Comparison of ENCODE assay signal across 1 cellular context in the genomic region with DNA sequence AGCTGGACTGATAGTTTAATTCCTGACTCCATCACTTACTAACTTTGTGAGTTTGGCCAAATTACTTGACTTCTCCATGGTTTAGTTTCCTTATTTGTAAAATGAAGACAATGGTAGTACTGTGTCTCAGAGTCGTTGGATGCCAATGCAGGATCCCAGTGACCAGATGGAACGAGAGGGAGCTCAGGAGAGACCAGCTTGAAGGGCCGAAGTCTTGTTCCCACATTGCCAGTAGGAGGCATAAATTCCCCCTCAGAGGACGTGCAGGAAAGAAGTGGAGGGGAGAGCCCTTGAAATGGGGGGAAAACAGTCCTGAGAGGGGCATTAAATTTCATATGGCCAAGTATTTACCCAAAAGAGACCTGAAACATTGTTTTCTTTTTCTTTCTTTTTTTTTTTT.
TF ChIP-seq lines count a peak whose summit lies in the region.

No MANE protein-coding gene starts in this region.

TF ChIP-seq in SK-N-SH, 30 proteins besides CTCF, POLR2A, EP300 and RAD21:
- TF ChIP-seq YY1 (IDR thresholded peaks at IDR 0.05; ENCODE audit: low read depth) (no peak), FOXJ3 (CRISPR knock-in tag; IDR thresholded peaks at IDR 0.05) (no peak), RXRA (IDR thresholded peaks at IDR 0.05; ENCODE audit: borderline replicate concordance, low read depth) (no peak), POLR2AphosphoS5 (IDR thresholded peaks at IDR 0.05; ENCODE audit: low read depth, low read length) (no peak), EZH2phosphoT487 (IDR thresholded peaks at IDR 0.05; ENCODE audit: borderline replicate concordance, low read depth) (no peak), FOXM1 (IDR thresholded peaks at IDR 0.05; ENCODE audit: low read depth) (no peak), NFIC (IDR thresholded peaks at IDR 0.05; ENCODE audit: borderline replicate concordance) (no peak), MEF2A (IDR thresholded peaks at IDR 0.05; ENCODE audit: borderline replicate concordance, low read depth) (no peak), MXI1 (IDR thresholded peaks at IDR 0.05; ENCODE audit: low read depth, low read length) (no peak)
- TF ChIP-seq, protein P1, sequence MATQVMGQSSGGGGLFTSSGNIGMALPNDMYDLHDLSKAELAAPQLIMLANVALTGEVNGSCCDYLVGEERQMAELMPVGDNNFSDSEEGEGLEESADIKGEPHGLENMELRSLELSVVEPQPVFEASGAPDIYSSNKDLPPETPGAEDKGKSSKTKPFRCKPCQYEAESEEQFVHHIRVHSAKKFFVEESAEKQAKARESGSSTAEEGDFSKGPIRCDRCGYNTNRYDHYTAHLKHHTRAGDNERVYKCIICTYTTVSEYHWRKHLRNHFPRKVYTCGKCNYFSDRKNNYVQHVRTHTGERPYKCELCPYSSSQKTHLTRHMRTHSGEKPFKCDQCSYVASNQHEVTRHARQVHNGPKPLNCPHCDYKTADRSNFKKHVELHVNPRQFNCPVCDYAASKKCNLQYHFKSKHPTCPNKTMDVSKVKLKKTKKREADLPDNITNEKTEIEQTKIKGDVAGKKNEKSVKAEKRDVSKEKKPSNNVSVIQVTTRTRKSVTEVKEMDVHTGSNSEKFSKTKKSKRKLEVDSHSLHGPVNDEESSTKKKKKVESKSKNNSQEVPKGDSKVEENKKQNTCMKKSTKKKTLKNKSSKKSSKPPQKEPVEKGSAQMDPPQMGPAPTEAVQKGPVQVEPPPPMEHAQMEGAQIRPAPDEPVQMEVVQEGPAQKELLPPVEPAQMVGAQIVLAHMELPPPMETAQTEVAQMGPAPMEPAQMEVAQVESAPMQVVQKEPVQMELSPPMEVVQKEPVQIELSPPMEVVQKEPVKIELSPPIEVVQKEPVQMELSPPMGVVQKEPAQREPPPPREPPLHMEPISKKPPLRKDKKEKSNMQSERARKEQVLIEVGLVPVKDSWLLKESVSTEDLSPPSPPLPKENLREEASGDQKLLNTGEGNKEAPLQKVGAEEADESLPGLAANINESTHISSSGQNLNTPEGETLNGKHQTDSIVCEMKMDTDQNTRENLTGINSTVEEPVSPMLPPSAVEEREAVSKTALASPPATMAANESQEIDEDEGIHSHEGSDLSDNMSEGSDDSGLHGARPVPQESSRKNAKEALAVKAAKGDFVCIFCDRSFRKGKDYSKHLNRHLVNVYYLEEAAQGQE (IDR thresholded peaks at IDR 0.05; ENCODE audit: low read depth, low read length): no peak
- TF ChIP-seq, protein P2, sequence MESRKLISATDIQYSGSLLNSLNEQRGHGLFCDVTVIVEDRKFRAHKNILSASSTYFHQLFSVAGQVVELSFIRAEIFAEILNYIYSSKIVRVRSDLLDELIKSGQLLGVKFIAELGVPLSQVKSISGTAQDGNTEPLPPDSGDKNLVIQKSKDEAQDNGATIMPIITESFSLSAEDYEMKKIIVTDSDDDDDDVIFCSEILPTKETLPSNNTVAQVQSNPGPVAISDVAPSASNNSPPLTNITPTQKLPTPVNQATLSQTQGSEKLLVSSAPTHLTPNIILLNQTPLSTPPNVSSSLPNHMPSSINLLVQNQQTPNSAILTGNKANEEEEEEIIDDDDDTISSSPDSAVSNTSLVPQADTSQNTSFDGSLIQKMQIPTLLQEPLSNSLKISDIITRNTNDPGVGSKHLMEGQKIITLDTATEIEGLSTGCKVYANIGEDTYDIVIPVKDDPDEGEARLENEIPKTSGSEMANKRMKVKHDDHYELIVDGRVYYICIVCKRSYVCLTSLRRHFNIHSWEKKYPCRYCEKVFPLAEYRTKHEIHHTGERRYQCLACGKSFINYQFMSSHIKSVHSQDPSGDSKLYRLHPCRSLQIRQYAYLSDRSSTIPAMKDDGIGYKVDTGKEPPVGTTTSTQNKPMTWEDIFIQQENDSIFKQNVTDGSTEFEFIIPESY (IDR thresholded peaks at IDR 0.05; ENCODE audit: borderline replicate concordance, low read depth): no peak
- TF ChIP-seq, protein P3, sequence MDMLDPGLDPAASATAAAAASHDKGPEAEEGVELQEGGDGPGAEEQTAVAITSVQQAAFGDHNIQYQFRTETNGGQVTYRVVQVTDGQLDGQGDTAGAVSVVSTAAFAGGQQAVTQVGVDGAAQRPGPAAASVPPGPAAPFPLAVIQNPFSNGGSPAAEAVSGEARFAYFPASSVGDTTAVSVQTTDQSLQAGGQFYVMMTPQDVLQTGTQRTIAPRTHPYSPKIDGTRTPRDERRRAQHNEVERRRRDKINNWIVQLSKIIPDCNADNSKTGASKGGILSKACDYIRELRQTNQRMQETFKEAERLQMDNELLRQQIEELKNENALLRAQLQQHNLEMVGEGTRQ (IDR thresholded peaks at IDR 0.05; ENCODE audit: borderline replicate concordance, low read depth, low read length): no peak
- TF ChIP-seq, protein P4, sequence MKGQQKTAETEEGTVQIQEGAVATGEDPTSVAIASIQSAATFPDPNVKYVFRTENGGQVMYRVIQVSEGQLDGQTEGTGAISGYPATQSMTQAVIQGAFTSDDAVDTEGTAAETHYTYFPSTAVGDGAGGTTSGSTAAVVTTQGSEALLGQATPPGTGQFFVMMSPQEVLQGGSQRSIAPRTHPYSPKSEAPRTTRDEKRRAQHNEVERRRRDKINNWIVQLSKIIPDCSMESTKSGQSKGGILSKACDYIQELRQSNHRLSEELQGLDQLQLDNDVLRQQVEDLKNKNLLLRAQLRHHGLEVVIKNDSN (IDR thresholded peaks at IDR 0.05; ENCODE audit: borderline replicate concordance, low read depth): no peak
